ENCODE assay signal across 25 cellular contexts in the genomic region with DNA sequence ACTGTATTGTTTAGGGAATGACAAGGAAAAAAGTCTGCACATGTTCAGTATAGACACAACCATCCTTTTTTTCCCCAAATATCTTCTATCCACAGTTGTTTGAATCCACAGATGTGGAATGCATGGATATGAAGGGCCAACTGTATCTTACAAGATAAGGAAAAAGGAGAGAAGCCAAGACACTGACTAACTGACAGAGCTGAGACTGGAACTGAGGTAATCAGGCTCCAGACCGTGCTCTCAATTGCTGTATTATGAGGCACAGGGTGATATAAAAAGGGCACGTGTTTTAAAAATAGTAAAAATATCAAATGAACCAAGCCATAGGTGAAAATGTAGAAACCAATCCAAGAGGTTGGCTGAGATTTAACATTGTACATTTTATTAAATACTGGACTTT.
"Had no signal": no experiment of that assay in that cellular context is flagged by ENCODE, and none has a peak within 500 bp of the region (broad histone marks: within the 10 kb centered on the region; RNA-seq: fewer than 3 reads in every experiment).

No MANE protein-coding gene starts in this region.

- ATAC-seq: activated T-cell treated with anti-CD3 and anti-CD28 coated beads, Interleukin-2, amount 50 U/mL, for 72 hours; natural killer cell treated with Interleukin-12 subunit alpha and Interleukin-12 subunit beta and Interleukin-15 and Interleukin-18, amount 100 ng/mL, for 72 hours; sciatic nerve; T-cell had no signal

- H3K9me3 ChIP-seq: esophagus muscularis mucosa, thoracic aorta, uterus had no signal

- H3K4me3 ChIP-seq: esophagus muscularis mucosa, hepatocyte, skin epidermis, thoracic aorta, uterus had no signal

- H3K27ac Mint-ChIP-seq: activated naive CD8-positive, alpha-beta T cell; activated T-cell treated with anti-CD3 and anti-CD28 coated beads, Interleukin-2, amount 50 U/mL, for 72 hours; natural killer cell treated with Interleukin-12 subunit alpha and Interleukin-12 subunit beta and Interleukin-15 and Interleukin-18, amount 100 ng/mL, for 72 hours; stimulated activated naive CD8-positive, alpha-beta T cell treated with anti-CD3 and anti-CD28 coated beads, Interleukin-15, Interleukin-2, amounts not matched to agents 100 ng/mL and 50 ng/mL, for 24 hours; type B pancreatic cell had no signal

- H3K4me3 Mint-ChIP-seq: activated naive CD8-positive, alpha-beta T cell; activated T-cell treated with anti-CD3 and anti-CD28 coated beads, Interleukin-2, amount 50 U/mL, for 72 hours; brain; natural killer cell treated with Interleukin-12 subunit alpha and Interleukin-12 subunit beta and Interleukin-15 and Interleukin-18, amount 100 ng/mL, for 72 hours; stimulated activated naive CD8-positive, alpha-beta T cell treated with anti-CD3 and anti-CD28 coated beads, Interleukin-15, Interleukin-2, amounts not matched to agents 100 ng/mL and 50 ng/mL, for 24 hours; T-cell; type B pancreatic cell had no signal

- DNase-seq: activated CD4-positive, alpha-beta T cell treated with anti-CD3 and anti-CD28 coated beads for 4 hours; activated CD4-positive, alpha-beta T cell treated with anti-CD3 and anti-CD28 coated beads, Interleukin-2, amount 50 U/mL, for 4 hours; activated naive CD4-positive, alpha-beta T cell; activated T-cell treated with anti-CD3 and anti-CD28 coated beads for 4 hours; activated T-cell treated with anti-CD3 and anti-CD28 coated beads, Interleukin-2, amount 50 U/mL, for 72 hours; aorta; caudate nucleus; islet precursor cell; mammary epithelial cell; posterior cingulate gyrus; stimulated activated CD4-positive, alpha-beta T cell treated with anti-CD3 and anti-CD28 coated beads, Interleukin-12 subunit alpha, Interleukin-12 subunit beta, amount 100 ng/mL, for 4 hours; stimulated activated CD4-positive, alpha-beta T cell treated with anti-CD3 and anti-CD28 coated beads, Interleukin-4, amount 100 ng/mL, for 1 hour; T-cell; uterus had no signal

- H3K27ac ChIP-seq: esophagus muscularis mucosa, hepatocyte, skin epidermis, thoracic aorta, uterus, VCaP had no signal

- H3K9me3 Mint-ChIP-seq: activated T-cell treated with anti-CD3 and anti-CD28 coated beads, Interleukin-2, amount 50 U/mL, for 72 hours; natural killer cell treated with Interleukin-12 subunit alpha and Interleukin-12 subunit beta and Interleukin-15 and Interleukin-18, amount 100 ng/mL, for 72 hours; T-cell; type B pancreatic cell had no signal

- H3K27me3 ChIP-seq: esophagus muscularis mucosa, hepatocyte, uterus had no signal

- H3K27me3 Mint-ChIP-seq: activated naive CD8-positive, alpha-beta T cell; brain; natural killer cell treated with Interleukin-12 subunit alpha and Interleukin-12 subunit beta and Interleukin-15 and Interleukin-18, amount 100 ng/mL, for 72 hours; stimulated activated naive CD8-positive, alpha-beta T cell treated with anti-CD3 and anti-CD28 coated beads, Interleukin-15, Interleukin-2, amounts not matched to agents 100 ng/mL and 50 ng/mL, for 24 hours; T-cell; type B pancreatic cell had no signal

- H3K4me1 ChIP-seq: uterus had no signal

- H3K36me3 ChIP-seq: uterus had no signal
